16 cellular contexts compared by ENCODE assay signal in genomic region chr4:2768124-2768523, GRCh38.
"Had no signal": no experiment of that assay in that cellular context is flagged by ENCODE, and none has a peak within 500 bp of the region (broad histone marks: within the 10 kb centered on the region; RNA-seq: fewer than 3 reads in every experiment).

No MANE protein-coding gene starts in this region.

- DNase-seq: dermis blood vessel endothelial cell; foreskin melanocyte; hippocampal formation; small intestine; stimulated activated CD4-positive, alpha-beta T cell treated with anti-CD3 and anti-CD28 coated beads, Interleukin-12 subunit alpha, Interleukin-12 subunit beta, amount 100 ng/mL, for 4 hours; stimulated activated naive CD4-positive, alpha-beta T cell; stomach; substantia nigra; trophoblast cell had no signal

- H3K9me3 ChIP-seq: neutrophil, stomach, thoracic aorta had no signal

- H3K36me3 ChIP-seq: heart left ventricle, neutrophil, stomach, thoracic aorta had no signal

- H3K27ac ChIP-seq: neutrophil, stomach, thoracic aorta had no signal

- H3K4me3 ChIP-seq: heart left ventricle, stomach, thoracic aorta had no signal

- H3K9me3 Mint-ChIP-seq: central memory CD8-positive, alpha-beta T cell had no signal

- H3K27me3 ChIP-seq: heart left ventricle, neutrophil, stomach had no signal

- FAIRE-seq: colon, small intestine had no signal

- H3K36me3 Mint-ChIP-seq: mesothelial cell of epicardium had no signal

- H3K4me1 Mint-ChIP-seq: nephron had no signal

- H3K27ac Mint-ChIP-seq: mesothelial cell of epicardium had no signal

- H3K4me3 Mint-ChIP-seq: central memory CD8-positive, alpha-beta T cell; mesothelial cell of epicardium; nephron had no signal

- H3K27me3 Mint-ChIP-seq: central memory CD8-positive, alpha-beta T cell had no signal
